1 cellular context compared by ENCODE assay signal in genomic region chr3:45592405-45592804, GRCh38.
TF ChIP-seq lines count a peak whose summit lies in the region.

No MANE protein-coding gene starts in this region.

TF ChIP-seq in HepG2, 621 proteins besides CTCF, POLR2A, EP300 and RAD21 (continued from another document):
- TF ChIP-seq, protein P1, sequence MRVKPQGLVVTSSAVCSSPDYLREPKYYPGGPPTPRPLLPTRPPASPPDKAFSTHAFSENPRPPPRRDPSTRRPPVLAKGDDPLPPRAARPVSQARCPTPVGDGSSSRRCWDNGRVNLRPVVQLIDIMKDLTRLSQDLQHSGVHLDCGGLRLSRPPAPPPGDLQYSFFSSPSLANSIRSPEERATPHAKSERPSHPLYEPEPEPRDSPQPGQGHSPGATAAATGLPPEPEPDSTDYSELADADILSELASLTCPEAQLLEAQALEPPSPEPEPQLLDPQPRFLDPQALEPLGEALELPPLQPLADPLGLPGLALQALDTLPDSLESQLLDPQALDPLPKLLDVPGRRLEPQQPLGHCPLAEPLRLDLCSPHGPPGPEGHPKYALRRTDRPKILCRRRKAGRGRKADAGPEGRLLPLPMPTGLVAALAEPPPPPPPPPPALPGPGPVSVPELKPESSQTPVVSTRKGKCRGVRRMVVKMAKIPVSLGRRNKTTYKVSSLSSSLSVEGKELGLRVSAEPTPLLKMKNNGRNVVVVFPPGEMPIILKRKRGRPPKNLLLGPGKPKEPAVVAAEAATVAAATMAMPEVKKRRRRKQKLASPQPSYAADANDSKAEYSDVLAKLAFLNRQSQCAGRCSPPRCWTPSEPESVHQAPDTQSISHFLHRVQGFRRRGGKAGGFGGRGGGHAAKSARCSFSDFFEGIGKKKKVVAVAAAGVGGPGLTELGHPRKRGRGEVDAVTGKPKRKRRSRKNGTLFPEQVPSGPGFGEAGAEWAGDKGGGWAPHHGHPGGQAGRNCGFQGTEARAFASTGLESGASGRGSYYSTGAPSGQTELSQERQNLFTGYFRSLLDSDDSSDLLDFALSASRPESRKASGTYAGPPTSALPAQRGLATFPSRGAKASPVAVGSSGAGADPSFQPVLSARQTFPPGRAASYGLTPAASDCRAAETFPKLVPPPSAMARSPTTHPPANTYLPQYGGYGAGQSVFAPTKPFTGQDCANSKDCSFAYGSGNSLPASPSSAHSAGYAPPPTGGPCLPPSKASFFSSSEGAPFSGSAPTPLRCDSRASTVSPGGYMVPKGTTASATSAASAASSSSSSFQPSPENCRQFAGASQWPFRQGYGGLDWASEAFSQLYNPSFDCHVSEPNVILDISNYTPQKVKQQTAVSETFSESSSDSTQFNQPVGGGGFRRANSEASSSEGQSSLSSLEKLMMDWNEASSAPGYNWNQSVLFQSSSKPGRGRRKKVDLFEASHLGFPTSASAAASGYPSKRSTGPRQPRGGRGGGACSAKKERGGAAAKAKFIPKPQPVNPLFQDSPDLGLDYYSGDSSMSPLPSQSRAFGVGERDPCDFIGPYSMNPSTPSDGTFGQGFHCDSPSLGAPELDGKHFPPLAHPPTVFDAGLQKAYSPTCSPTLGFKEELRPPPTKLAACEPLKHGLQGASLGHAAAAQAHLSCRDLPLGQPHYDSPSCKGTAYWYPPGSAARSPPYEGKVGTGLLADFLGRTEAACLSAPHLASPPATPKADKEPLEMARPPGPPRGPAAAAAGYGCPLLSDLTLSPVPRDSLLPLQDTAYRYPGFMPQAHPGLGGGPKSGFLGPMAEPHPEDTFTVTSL (CRISPR knock-in tag; IDR thresholded peaks at IDR 0.05; ENCODE audit: borderline replicate concordance), result no peak
- TF ChIP-seq BRCA1 (CRISPR knock-in tag; IDR thresholded peaks at IDR 0.05) (no peak), TSC22D2 (CRISPR knock-in tag; IDR thresholded peaks at IDR 0.05; ENCODE audit: borderline replicate concordance) (no peak), ZNF660 (CRISPR knock-in tag; IDR thresholded peaks at IDR 0.05; ENCODE audit: borderline replicate concordance, low read depth) (no peak), ZNF776 (CRISPR knock-in tag; IDR thresholded peaks at IDR 0.05) (no peak), ZNF281 (CRISPR knock-in tag; IDR thresholded peaks at IDR 0.05; ENCODE audit: borderline replicate concordance) (no peak)
